ENCODE assay signal across 13 cellular contexts in the genomic region with DNA sequence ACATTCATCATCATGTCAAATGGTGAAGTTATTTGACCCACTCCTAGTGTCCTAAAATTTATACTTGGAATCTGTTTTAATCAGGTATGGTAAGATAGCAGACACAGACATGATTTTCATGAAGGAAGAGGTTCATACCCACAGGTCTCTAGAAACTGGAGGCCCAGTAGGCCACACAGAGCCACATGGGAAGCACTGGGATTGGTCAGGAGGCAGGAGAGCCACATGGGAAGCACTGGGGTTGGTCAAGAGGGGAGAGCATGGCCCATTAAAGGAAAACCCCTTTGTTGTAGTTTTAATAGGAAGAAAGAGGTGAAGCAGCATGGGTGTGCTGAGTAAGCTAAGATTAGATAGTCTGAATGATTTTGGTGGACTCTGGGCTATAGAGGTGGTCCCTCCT.
DNase-seq lines count a peak whose midpoint lies in the region; ATAC-seq, FAIRE-seq and TF ChIP-seq lines count a peak whose summit lies in the region.
"Had no signal": no experiment of that assay in that cellular context is flagged by ENCODE, and none has a peak within 500 bp of the region (broad histone marks: within the 10 kb centered on the region; RNA-seq: fewer than 3 reads in every experiment).

No MANE protein-coding gene starts in this region.

- no peak overlapping the region for H2AFZ ChIP-seq in DND-41 (ENCODE audit: low read depth, low read length)
- peak overlapping the region; percentile 59 for H2AFZ ChIP-seq in endothelial cell of umbilical vein (ENCODE audit: low read depth, low read length)

- DNase-seq in DND-41 = peak; percentile 11
- peak; percentile 51 for DNase-seq in HT1080 (ENCODE audit: low read depth)
- no peak for DNase-seq in endothelial cell of umbilical vein (ENCODE audit: low read depth, low spot score)
- no peak for DNase-seq in left lung
- DNase-seq in sciatic nerve (ENCODE audit: low spot score) = no peak
- DNase-seq in Peyer's patch = no peak
- DNase-seq: BE2C; CD8-positive, alpha-beta memory T cell; DMS153; DMS79; GF-D8; GOT3; H9 had no signal

- H3K27me3 ChIP-seq in DND-41 (ENCODE audit: insufficient read depth, low read length, poor library complexity) (no peaks in the 10 kb centered on the region), endothelial cell of umbilical vein (ENCODE audit: control insufficient read depth in 2 of 2, insufficient read depth in 2 of 2, low read length in 2 of 2) (no peaks in the 10 kb centered on the region), left lung (no peaks in the 10 kb centered on the region), Peyer's patch (no peaks in the 10 kb centered on the region)
- H3K27me3 ChIP-seq: BE2C had no signal

- H3K9me3 ChIP-seq in DND-41 (ENCODE audit: insufficient read depth, low read length, severe bottlenecking) = no peaks in the 10 kb centered on the region
- no peaks in the 10 kb centered on the region for H3K9me3 ChIP-seq in endothelial cell of umbilical vein (replicated peaks; ENCODE audit: control insufficient read depth, insufficient read depth, low read length)
- no peaks in the 10 kb centered on the region for H3K9me3 ChIP-seq in left lung
- no peaks in the 10 kb centered on the region for H3K9me3 ChIP-seq in Peyer's patch
- H3K9me3 ChIP-seq: BE2C had no signal

- CTCF ChIA-PET in endothelial cell of umbilical vein (lab: Charles Lee) = interaction anchor here (0.8 to 2.6 kb wide), 13 partner anchors 8 to 312 kb away, joined by 3 to 41 read pairs (median 4); no protein-coding TSS in a partner anchor

- H3K4me3 ChIP-seq in DND-41 (ENCODE audit: low read depth in 1 of 2, low read length in 2 of 2) (no peak overlapping the region), endothelial cell of umbilical vein (replicated peaks in 1 of 3; ENCODE audit: insufficient read depth in 1 of 3, low read depth in 1 of 3, low read length in 3 of 3) (no peak overlapping the region), left lung (no peak overlapping the region), Peyer's patch (no peak overlapping the region)

- H3K9ac ChIP-seq in DND-41 (ENCODE audit: low read depth, low read length) (no peak overlapping the region; the same call in 1 of the 2 replicates), endothelial cell of umbilical vein (replicated peaks; ENCODE audit: extremely low read depth, insufficient read depth, low read length) (no peak overlapping the region)

- intact Hi-C loops in endothelial cell of umbilical vein (cut with micrococcal nuclease) = loop anchor here (1.0 to 10.0 kb wide), 6 partner anchors 10 to 314 kb away; no protein-coding TSS in a partner anchor
- intact Hi-C loops in left lung (cut with DNase I) = no loop called here
- intact Hi-C loops in sciatic nerve (cut with DNase I) = no loop called here

- no peaks in the 10 kb centered on the region for H3K9me1 ChIP-seq in endothelial cell of umbilical vein (replicated peaks; ENCODE audit: control insufficient read depth, extremely low read depth, insufficient read depth, low read length)

- ATAC-seq in DND-41 (ENCODE audit: insufficient read depth, low read depth) (peak; percentile 25), left lung (no peak), sciatic nerve (no peak)

- POLR2A ChIA-PET in endothelial cell of umbilical vein (lab: Charles Lee) = no interaction called here

- TF ChIP-seq POLR2A in endothelial cell of umbilical vein (IDR thresholded peaks at IDR 0.05; ENCODE audit: low read depth, low read length) (no peak), Peyer's patch (IDR thresholded peaks at IDR 0.05) (no peak)

- H3K79me2 ChIP-seq in DND-41 (ENCODE audit: insufficient read depth, low read length) = no peaks in the 10 kb centered on the region
- no peaks in the 10 kb centered on the region for H3K79me2 ChIP-seq in endothelial cell of umbilical vein (ENCODE audit: control insufficient read depth, insufficient read depth, low read length)

- no peak for FAIRE-seq in endothelial cell of umbilical vein (lab: Jason Lieb, UNC)

- H3K4me1 ChIP-seq in DND-41 (ENCODE audit: insufficient read depth, low read length) = peaks cover 23% of the 10 kb centered on the region
- peaks cover 15% of the 10 kb centered on the region for H3K4me1 ChIP-seq in endothelial cell of umbilical vein (ENCODE audit: control insufficient read depth, extremely low read depth, insufficient read depth, low read length)
- H3K4me1 ChIP-seq in left lung = no peaks in the 10 kb centered on the region
- no peaks in the 10 kb centered on the region for H3K4me1 ChIP-seq in Peyer's patch
- H3K4me1 ChIP-seq: BE2C had no signal

- H3K27ac ChIP-seq in DND-41 (ENCODE audit: low read length) (peak overlapping the region; percentile 68), endothelial cell of umbilical vein (ENCODE audit: insufficient read depth, low read depth, low read length) (peak overlapping the region; percentile 48), left lung (no peak overlapping the region), Peyer's patch (no peak overlapping the region)

- H4K20me1 ChIP-seq in DND-41 (ENCODE audit: insufficient read depth, low read length) (no peaks in the 10 kb centered on the region), endothelial cell of umbilical vein (replicated peaks; ENCODE audit: control insufficient read depth, extremely low read depth, insufficient read depth, low read length) (no peaks in the 10 kb centered on the region)

- BruUV-seq in endothelial cell of umbilical vein (replicated peaks; lab: Mats Ljungman, UMichigan) = no TSS peak

- H3K36me3 ChIP-seq in DND-41 (ENCODE audit: insufficient read depth, low read length) (no peaks in the 10 kb centered on the region), endothelial cell of umbilical vein (ENCODE audit: control insufficient read depth in 2 of 2, extremely low read depth in 1 of 2, insufficient read depth in 2 of 2, low read length in 2 of 2) (no peaks in the 10 kb centered on the region), left lung (no peaks in the 10 kb centered on the region), Peyer's patch (no peaks in the 10 kb centered on the region)
- H3K36me3 ChIP-seq: BE2C had no signal

- H3K4me2 ChIP-seq in DND-41 (ENCODE audit: insufficient read depth, low read length) (no peak overlapping the region), endothelial cell of umbilical vein (ENCODE audit: insufficient read depth, low read length) (no peak overlapping the region)

- no peak for TF ChIP-seq CTCF in DND-41 (IDR thresholded peaks at IDR 0.05; ENCODE audit: borderline replicate concordance, extremely low read depth, low read length, poor library complexity, severe bottlenecking)
- TF ChIP-seq CTCF in endothelial cell of umbilical vein (IDR thresholded peaks at IDR 0.05; ENCODE audit: extremely low read depth in 1 of 2, insufficient read depth in 1 of 2, low read depth in 1 of 2, low read length in 2 of 2) = no peak
- no peak for TF ChIP-seq CTCF in left lung (IDR thresholded peaks at IDR 0.05)
- no peak for TF ChIP-seq CTCF in Peyer's patch (IDR thresholded peaks at IDR 0.05)

- dilution Hi-C loops in endothelial cell of umbilical vein (cut with MboI; ENCODE audit: extremely low pct_ligation_motif_present, low sequenced_read_pairs) = no loop called here

TF ChIP-seq in endothelial cell of umbilical vein, 7 proteins besides CTCF, POLR2A, EP300 and RAD21:
- TF ChIP-seq GATA2 (IDR thresholded peaks at IDR 0.05; ENCODE audit: insufficient read depth, insufficient read length, low read depth, low read length) = no peak
- no peak for TF ChIP-seq POLR2AphosphoS5 (IDR thresholded peaks at IDR 0.05; ENCODE audit: insufficient read depth, low read depth, low read length)

Comparison
In these comparisons a context has a peak if more than half of its experiments do, and no peak if none do; other contexts are left out.
1. DNase-seq: peak in DND-41 (single experiment) and HT1080 (single experiment); none in endothelial cell of umbilical vein (single experiment), left lung (0 of 2), sciatic nerve (single experiment) and Peyer's patch (0 of 3).
2. H3K27ac ChIP-seq: peak in DND-41 (single experiment) and endothelial cell of umbilical vein (single experiment); none in left lung (0 of 2) and Peyer's patch (0 of 4).